Comparison of ENCODE assay signal across 8 cellular contexts in genomic region chr12:67649165-67650126, GRCh38. TPM values are rescaled to one million over a fixed set of nuclear protein-coding genes. Genes with fewer than 3 reads are reported as not detected.
DNase-seq lines count a peak whose midpoint lies in the region; ATAC-seq and TF ChIP-seq lines count a peak whose summit lies in the region.

No MANE protein-coding gene starts in this region.

- H3K4me1 ChIP-seq in CD8-positive, alpha-beta T cell (ENCODE audit: insufficient read depth, low read length), result peaks cover 36% of the 10 kb centered on the region
- H3K4me1 ChIP-seq in mucosa of descending colon (ENCODE audit: low read depth) (peaks cover 22% of the 10 kb centered on the region), subcutaneous abdominal adipose tissue (ENCODE audit: control insufficient read depth in 5 of 5, insufficient read depth in 5 of 5, low read length in 5 of 5) (peaks cover 2 to 38% (median 32%) of the 10 kb centered on the region in 5 donors)

- no peaks in the 10 kb centered on the region for H3K27me3 Mint-ChIP-seq in CD8-positive, alpha-beta T cell (ENCODE audit: low read depth)
- peaks cover 6% of the 10 kb centered on the region for H3K27me3 Mint-ChIP-seq in activated CD4-positive, alpha-beta T cell treated with anti-CD3 and anti-CD28 coated beads, Interleukin-2, amount 10 ng/mL, durations not matched to agents 24 days and 14 days

- peaks cover 50% of the 10 kb centered on the region for H3K4me1 Mint-ChIP-seq in CD8-positive, alpha-beta T cell (ENCODE audit: low read depth)
- H3K4me1 Mint-ChIP-seq in activated CD4-positive, alpha-beta T cell treated with anti-CD3 and anti-CD28 coated beads, Interleukin-2, amount 10 ng/mL, durations not matched to agents 24 days and 14 days, result peaks cover 42% of the 10 kb centered on the region

- H3K9me3 ChIP-seq in CD8-positive, alpha-beta T cell (ENCODE audit: low read length), result no peaks in the 10 kb centered on the region
- H3K9me3 ChIP-seq in mucosa of descending colon (no peaks in the 10 kb centered on the region), subcutaneous abdominal adipose tissue (ENCODE audit: control insufficient read depth in 5 of 5, low read length in 5 of 5) (no peaks in the 10 kb centered on the region)

- H3K27ac Mint-ChIP-seq in CD8-positive, alpha-beta T cell, result peak overlapping the region; percentile 98
- H3K27ac Mint-ChIP-seq in activated CD4-positive, alpha-beta T cell treated with anti-CD3 and anti-CD28 coated beads, Interleukin-2, amount 10 ng/mL, durations not matched to agents 24 days and 14 days, result peak overlapping the region; percentile 92

- H3K36me3 Mint-ChIP-seq in CD8-positive, alpha-beta T cell, result peaks cover 41% of the 10 kb centered on the region
- peaks cover 31% of the 10 kb centered on the region for H3K36me3 Mint-ChIP-seq in activated CD4-positive, alpha-beta T cell treated with anti-CD3 and anti-CD28 coated beads, Interleukin-2, amount 10 ng/mL, durations not matched to agents 24 days and 14 days (ENCODE audit: low read depth)

- CTCF ChIA-PET in CD8-positive, alpha-beta T cell (lab: Charles Lee), result interaction anchor here (0.7 to 5.2 kb wide), 10 partner anchors 16 to 303 kb away, joined by 3 to 22 read pairs (median 8); no protein-coding TSS in a partner anchor

- peak overlapping the region in 4 of 5 donors; percentile 43 to 81 (median 72) for H3K9ac ChIP-seq in subcutaneous abdominal adipose tissue (ENCODE audit: low read length in 5 of 5)

- peak; percentile 13 for ATAC-seq in CD8-positive, alpha-beta T cell
- ATAC-seq in GM19455 (IDR thresholded peaks at IDR 0.05; ENCODE audit: unreplicated experiment) (peak; percentile 34), HG03558 (IDR thresholded peaks at IDR 0.05; ENCODE audit: extremely low read depth, unreplicated experiment) (peak; percentile 14), mucosa of descending colon (peak; percentile 15)

- peak overlapping the region; percentile 85 for H3K4me3 ChIP-seq in CD8-positive, alpha-beta T cell (ENCODE audit: low read depth, low read length)
- H3K4me3 ChIP-seq in mucosa of descending colon, result peak overlapping the region; percentile 97
- H3K4me3 ChIP-seq in subcutaneous abdominal adipose tissue (ENCODE audit: low read depth in 1 of 5, low read length in 5 of 5), result peak overlapping the region; percentile 77 to 89 (median 82)

- intact Hi-C loops in CD8-positive, alpha-beta T cell (cut with DNase I, micrococcal nuclease), result loop anchor here (1.0 to 10.0 kb wide), 16 partner anchors 48 to 1155 kb away; partner anchors contain the start of genes CAND1 (in 1 of the 2), MDM2 (in 1 of the 2) and RAP1B (in 1 of the 2)
- intact Hi-C loops in activated CD4-positive, alpha-beta T cell treated with anti-CD3 and anti-CD28 coated beads, Interleukin-2, amount 10 ng/mL, durations not matched to agents 24 days and 14 days (cut with micrococcal nuclease), result loop anchor here (1.0 to 10.0 kb wide), 6 partner anchors 49 to 381 kb away; no protein-coding TSS in a partner anchor
- intact Hi-C loops in mucosa of descending colon (cut with DNase I, micrococcal nuclease), result loop anchor here (5.0 kb wide), 2 partner anchors 212 to 293 kb away; no protein-coding TSS in a partner anchor

- POLR2A ChIA-PET in CD8-positive, alpha-beta T cell (lab: Charles Lee), result interaction anchor here (0.5 to 6.7 kb wide), 11 partner anchors 18 to 299 kb away, joined by 3 to 143 read pairs (median 3); no protein-coding TSS in a partner anchor

- H3K27ac ChIP-seq in CD8-positive, alpha-beta T cell (ENCODE audit: low read depth, low read length), result peak overlapping the region; percentile 79
- peak overlapping the region; percentile 70 for H3K27ac ChIP-seq in subcutaneous abdominal adipose tissue (ENCODE audit: low read depth, low read length)

- H3K4me3 Mint-ChIP-seq in CD8-positive, alpha-beta T cell, result peak overlapping the region; percentile 98
- H3K4me3 Mint-ChIP-seq in activated CD4-positive, alpha-beta T cell treated with anti-CD3 and anti-CD28 coated beads, Interleukin-2, amount 10 ng/mL, durations not matched to agents 24 days and 14 days, result peak overlapping the region; percentile 97

- no peak for TF ChIP-seq CTCF in CD8-positive, alpha-beta T cell (IDR thresholded peaks at IDR 0.05)
- no peak for TF ChIP-seq CTCF in mucosa of descending colon (IDR thresholded peaks at IDR 0.05)

- no peaks in the 10 kb centered on the region for H3K36me3 ChIP-seq in CD8-positive, alpha-beta T cell (ENCODE audit: insufficient read depth, low read length)
- H3K36me3 ChIP-seq in mucosa of descending colon (ENCODE audit: low read depth) (no peaks in the 10 kb centered on the region), subcutaneous abdominal adipose tissue (ENCODE audit: control insufficient read depth in 5 of 5, insufficient read depth in 5 of 5, low read length in 5 of 5) (no peaks in the 10 kb centered on the region)

- H3K9me3 Mint-ChIP-seq in CD8-positive, alpha-beta T cell, result no peaks in the 10 kb centered on the region
- no peaks in the 10 kb centered on the region for H3K9me3 Mint-ChIP-seq in activated CD4-positive, alpha-beta T cell treated with anti-CD3 and anti-CD28 coated beads, Interleukin-2, amount 10 ng/mL, durations not matched to agents 24 days and 14 days

- DNase-seq in CD8-positive, alpha-beta T cell, result peak in 5 of 7 experiments; percentile 31 to 74 (median 46)
- DNase-seq in activated CD4-positive, alpha-beta T cell treated with anti-CD3 and anti-CD28 coated beads, Interleukin-2, amount 10 ng/mL, durations not matched to agents 24 days and 14 days, result peak; percentile 83
- peak; percentile 24 for DNase-seq in effector CD4-positive, alpha-beta T cell
- DNase-seq in mucosa of descending colon (peak; percentile 61 to 77 (median 73)), superior temporal gyrus (ENCODE audit: extremely low spot score) (no peak)

- no peaks in the 10 kb centered on the region for H3K27me3 ChIP-seq in CD8-positive, alpha-beta T cell (ENCODE audit: insufficient read depth, low read length)
- H3K27me3 ChIP-seq in subcutaneous abdominal adipose tissue (ENCODE audit: control insufficient read depth in 5 of 5, insufficient read depth in 4 of 5, low read length in 5 of 5), result no peaks in the 10 kb centered on the region

RNA-seq across cellular contexts. Expression of gene DYRK2, which starts 0.9 kb away (rescaled TPM):
- 100 to 1,000 TPM; 118 to 122 TPM for total RNA-seq in CD8-positive, alpha-beta T cell
- 35.5 and 37.8 TPM in 2 replicates for total RNA-seq in activated CD4-positive, alpha-beta T cell treated with anti-CD3 and anti-CD28 coated beads, Interleukin-2, amount 10 ng/mL, durations not matched to agents 24 days and 14 days
- 100 to 1,000 TPM in 2 of 3 donors, 10 to 100 TPM in 1; 65.2 to 161 (median 111) TPM for total RNA-seq in mucosa of descending colon
